Comparison of ENCODE assay signal across 1 cellular context in genomic region chr3:23202203-23202920, GRCh38.
TF ChIP-seq lines count a peak whose summit lies in the region.

No MANE protein-coding gene starts in this region.

TF ChIP-seq in HCT116, 20 proteins besides CTCF, POLR2A, EP300 and RAD21 (continued from another document):
- TF ChIP-seq TCF7L2 (IDR thresholded peaks at IDR 0.05; ENCODE audit: borderline replicate concordance, extremely low read depth, insufficient read depth, insufficient read length) (no peak), ATF3 (IDR thresholded peaks at IDR 0.05) (no peak), SP1 (IDR thresholded peaks at IDR 0.05; ENCODE audit: low read depth) (no peak), CBX3 (IDR thresholded peaks at IDR 0.05; ENCODE audit: low read depth) (no peak), ZFX (IDR thresholded peaks at IDR 0.05) (no peak), SIN3A (IDR thresholded peaks at IDR 0.05; ENCODE audit: low read depth) (no peak), FOSL1 (IDR thresholded peaks at IDR 0.05; ENCODE audit: low read depth) (no peak)
